In genomic region chr5:10249948-10250803, GRCh38 we compare ENCODE assay signal across 8 cellular contexts. TPM values are rescaled to one million over a fixed set of nuclear protein-coding genes. Genes with fewer than 3 reads are reported as not detected.
DNase-seq lines count a peak whose midpoint lies in the region; ATAC-seq lines count a peak whose summit lies in the region.

TSS of gene CCT5 (plus strand) at chr5:10250280. CDS start at chr5:10250341, 61 bp downstream.

- peak within 1 kb of the TSS; percentile 96 for H3K27ac ChIP-seq in CD8-positive, alpha-beta memory T cell (ENCODE audit: low read depth, low read length)
- peak within 1 kb of the TSS; percentile 95 for H3K27ac ChIP-seq in effector memory CD4-positive, alpha-beta T cell (ENCODE audit: insufficient read depth, low read length, poor library complexity, severe bottlenecking)

- POLR2A ChIA-PET in CD8-positive, alpha-beta memory T cell (lab: Charles Lee): interaction anchor here (0.9 to 2.3 kb wide), 3 partner anchors 103 to 511 kb away, joined by 3 to 17 read pairs (median 3); partner anchors contain the start of genes DAP and MARCHF6
- POLR2A ChIA-PET in activated CD8-positive, alpha-beta memory T cell treated with anti-CD3 and anti-CD28 coated beads for 36 hours (lab: Charles Lee): interaction anchor here (1.5 to 2.9 kb wide), 2 partner anchors 15 to 103 kb away, joined by 4 to 27 read pairs; partner anchors contain the start of gene MARCHF6

- no peaks in the 10 kb centered on the region for H3K9me3 ChIP-seq in CD8-positive, alpha-beta memory T cell (ENCODE audit: low read length)
- H3K9me3 ChIP-seq in effector memory CD4-positive, alpha-beta T cell (ENCODE audit: control insufficient read depth, low read length): no peaks in the 10 kb centered on the region

- H3K27ac Mint-ChIP-seq in CD8-positive, alpha-beta memory T cell: peak within 1 kb of the TSS; percentile 96 to 100 (median 99)

- peaks cover 42 to 69% (median 66%) of the 10 kb centered on the region in 3 donors for H3K4me1 Mint-ChIP-seq in CD8-positive, alpha-beta memory T cell

- CTCF ChIA-PET in CD8-positive, alpha-beta memory T cell (lab: Charles Lee): interaction anchor here (0.7 to 1.6 kb wide), 5 partner anchors 9 to 378 kb away, joined by 3 to 8 read pairs (median 4); no protein-coding TSS in a partner anchor
- CTCF ChIA-PET in activated CD8-positive, alpha-beta memory T cell treated with anti-CD3 and anti-CD28 coated beads for 36 hours (lab: Charles Lee): interaction anchor here (0.6 to 1.2 kb wide), 3 partner anchors 105 to 204 kb away, joined by 3 read pairs; no protein-coding TSS in a partner anchor

- H3K27me3 Mint-ChIP-seq in CD8-positive, alpha-beta memory T cell: peaks cover 0 to 6% of the 10 kb centered on the region in 2 donors

- peak within 1 kb of the TSS; percentile 100 for H3K4me3 ChIP-seq in CD8-positive, alpha-beta memory T cell (ENCODE audit: low read length)
- peak within 1 kb of the TSS; percentile 97 for H3K4me3 ChIP-seq in effector memory CD4-positive, alpha-beta T cell (ENCODE audit: insufficient read depth, low read depth, low read length, poor library complexity, severe bottlenecking)

- H3K4me1 ChIP-seq in CD8-positive, alpha-beta memory T cell (ENCODE audit: insufficient read depth, low read length): peaks cover 31% of the 10 kb centered on the region
- peaks cover 22% of the 10 kb centered on the region for H3K4me1 ChIP-seq in effector memory CD4-positive, alpha-beta T cell (ENCODE audit: control insufficient read depth, insufficient read depth, low read length, poor library complexity, severe bottlenecking)

- H3K36me3 Mint-ChIP-seq in CD8-positive, alpha-beta memory T cell: peaks cover 0 to 29% (median 9%) of the 10 kb centered on the region in 3 donors

- ATAC-seq in GM19468 (IDR thresholded peaks at IDR 0.05; ENCODE audit: extremely low read depth, unreplicated experiment): peak; percentile 86

- H3K4me3 Mint-ChIP-seq in CD8-positive, alpha-beta memory T cell: peak within 1 kb of the TSS; percentile 88 to 99 (median 95)

- peaks cover 7% of the 10 kb centered on the region for H3K36me3 ChIP-seq in CD8-positive, alpha-beta memory T cell (ENCODE audit: insufficient read depth, low read length)
- peaks cover 10% of the 10 kb centered on the region for H3K36me3 ChIP-seq in effector memory CD4-positive, alpha-beta T cell (ENCODE audit: control insufficient read depth, insufficient read depth, low read length)

- no peaks in the 10 kb centered on the region for H3K9me3 Mint-ChIP-seq in CD8-positive, alpha-beta memory T cell

- peak; percentile 82 to 96 (median 95) for DNase-seq in CD8-positive, alpha-beta memory T cell
- DNase-seq in HS-5 (ENCODE audit: low read depth) (peak; percentile 98), medulla oblongata (ENCODE audit: extremely low spot score) (peak; percentile 98)
- DNase-seq in NK-92 treated with Interleukin-12 subunit alpha and Interleukin-12 subunit beta, amount 100 ng/mL, for 24 hours (lab: John Stamatoyannopoulos, UW): peak; percentile 88
- peak; percentile 82 to 88 (median 84) for DNase-seq in effector memory CD4-positive, alpha-beta T cell
- peak; percentile 84 for DNase-seq in stimulated activated CD8-positive, alpha-beta memory T cell treated with anti-CD3 and anti-CD28 coated beads, Interleukin-12 subunit alpha, Interleukin-12 subunit beta, amount 100 ng/mL, for 1 hour (ENCODE audit: low read depth)

- no peaks in the 10 kb centered on the region for H3K27me3 ChIP-seq in CD8-positive, alpha-beta memory T cell (ENCODE audit: insufficient read depth, low read length, poor library complexity, severe bottlenecking)
- H3K27me3 ChIP-seq in effector memory CD4-positive, alpha-beta T cell (replicated peaks; ENCODE audit: control insufficient read depth, insufficient read depth, low read length, poor library complexity, severe bottlenecking): no peaks in the 10 kb centered on the region

RNA-seq across cellular contexts. Expression of gene CCT5, which starts in this region (rescaled TPM):
- total RNA-seq in CD8-positive, alpha-beta memory T cell: 100 to 1,000 TPM; 532 to 537 TPM
- 228 TPM for polyA plus RNA-seq in CD8-positive, alpha-beta memory T cell
- total RNA-seq in activated CD8-positive, alpha-beta memory T cell treated with anti-CD3 and anti-CD28 coated beads for 36 hours: 100 to 1,000 TPM; 511 to 526 TPM

Comparison
In these comparisons a context has a peak if more than half of its experiments do, and no peak if none do; other contexts are left out.
1. Peak in every context shown above with its lines: DNase-seq, ATAC-seq, H3K4me3 ChIP-seq and H3K27ac ChIP-seq.